Comparison of ENCODE assay signal across 28 cellular contexts in the genomic region with DNA sequence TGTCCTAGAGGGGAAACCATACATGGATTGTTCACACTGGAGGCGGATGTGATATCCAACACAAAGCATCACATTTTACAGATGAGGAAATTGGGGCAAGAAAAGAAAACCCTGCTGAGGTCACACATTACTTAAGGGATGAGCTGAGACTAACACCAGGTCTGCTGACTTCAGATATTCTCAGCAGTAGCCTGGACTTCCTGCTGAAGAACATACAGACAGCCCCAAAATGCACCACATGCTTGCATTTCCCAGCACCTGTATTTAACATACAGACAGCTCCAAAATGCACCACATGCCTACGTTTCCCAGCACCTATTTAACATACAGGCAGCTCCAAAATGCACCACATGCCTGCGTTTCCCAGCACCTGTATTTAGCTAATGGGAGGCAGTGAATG. TPM values are rescaled to one million over a fixed set of nuclear protein-coding genes. Genes with fewer than 3 reads are reported as not detected.
DNase-seq lines count a peak whose midpoint lies in the region; ATAC-seq and TF ChIP-seq lines count a peak whose summit lies in the region.
"Had no signal": no experiment of that assay in that cellular context is flagged by ENCODE, and none has a peak within 500 bp of the region (broad histone marks: within the 10 kb centered on the region; RNA-seq: fewer than 3 reads in every experiment).

No MANE protein-coding gene starts in this region.

- no peaks in the 10 kb centered on the region for H3K9me3 ChIP-seq in Loucy (ENCODE audit: insufficient read depth, low read depth, low read length)
- peaks cover 3% of the 10 kb centered on the region for H3K9me3 ChIP-seq in trophoblast cell (ENCODE audit: insufficient read depth, low read depth, low read length)
- H3K9me3 ChIP-seq: Caco-2, neutrophil, Peyer's patch, prostate gland, SJCRH30 had no signal

- H3K27ac ChIP-seq in trophoblast cell (ENCODE audit: low read depth, low read length), result no peak overlapping the region
- H3K27ac ChIP-seq: epithelial cell of prostate, neutrophil, prostate gland, SJCRH30 had no signal

- no peak overlapping the region for H4K8ac ChIP-seq in trophoblast cell (ENCODE audit: low read depth, low read length)

- TF ChIP-seq CTCF in Loucy (conservative IDR thresholded peaks at IDR 0.05; ENCODE audit: low read length), result no peak

- H3K23ac ChIP-seq in trophoblast cell (ENCODE audit: low read length), result no peak overlapping the region

- no peak overlapping the region for H2BK5ac ChIP-seq in trophoblast cell (ENCODE audit: low read depth, low read length, poor library complexity)

- no peak for ATAC-seq in GM19397 (IDR thresholded peaks at IDR 0.05; ENCODE audit: unreplicated experiment)

- no peak overlapping the region for H3K4me3 ChIP-seq in Loucy (ENCODE audit: low read length, poor library complexity, severe bottlenecking)
- peak overlapping the region; percentile 30 for H3K4me3 ChIP-seq in trophoblast cell (ENCODE audit: low read depth, low read length)
- H3K4me3 ChIP-seq: lung, Peyer's patch, prostate gland, SJCRH30 had no signal

- no peaks in the 10 kb centered on the region for H3K36me3 ChIP-seq in Loucy (ENCODE audit: insufficient read depth, low read length)
- H3K36me3 ChIP-seq in trophoblast cell (ENCODE audit: control insufficient read depth in 1 of 2, insufficient read depth in 2 of 2, low read length in 2 of 2), result no peaks in the 10 kb centered on the region
- H3K36me3 ChIP-seq: neutrophil, Peyer's patch, prostate gland, SJCRH30 had no signal

- H3K27me3 ChIP-seq in Loucy (ENCODE audit: insufficient read depth, low read length, poor library complexity, severe bottlenecking) (no peaks in the 10 kb centered on the region), trophoblast cell (ENCODE audit: insufficient read depth, low read length) (no peaks in the 10 kb centered on the region)
- H3K27me3 ChIP-seq: Peyer's patch had no signal

- no peak overlapping the region for H2BK120ac ChIP-seq in trophoblast cell (ENCODE audit: insufficient read depth, low read length, poor library complexity)

- no peak overlapping the region for H3K4ac ChIP-seq in trophoblast cell (ENCODE audit: low read depth, low read length)

- H3K27me3 Mint-ChIP-seq in activated T-cell treated with anti-CD3 and anti-CD28 coated beads, Interleukin-2, amount 50 U/mL, for 24 hours, result no peaks in the 10 kb centered on the region
- no peaks in the 10 kb centered on the region for H3K27me3 Mint-ChIP-seq in activated naive CD8-positive, alpha-beta T cell treated with anti-CD3 and anti-CD28 coated beads for 36 hours

- H3K18ac ChIP-seq in trophoblast cell (ENCODE audit: low read length), result no peak overlapping the region

- H2AK5ac ChIP-seq in trophoblast cell (ENCODE audit: low read length), result no peak overlapping the region

- H4K91ac ChIP-seq in trophoblast cell (ENCODE audit: low read depth, low read length), result no peak overlapping the region

- H3K79me2 ChIP-seq in Loucy (ENCODE audit: insufficient read depth, low read length) (no peaks in the 10 kb centered on the region), trophoblast cell (ENCODE audit: control insufficient read depth, insufficient read depth, low read length, poor library complexity) (no peaks in the 10 kb centered on the region)

- H3K14ac ChIP-seq in trophoblast cell (ENCODE audit: low read length), result no peak overlapping the region

- H3K9ac ChIP-seq in Loucy (ENCODE audit: low read depth, low read length, poor library complexity, severe bottlenecking), result no peak overlapping the region
- H3K9ac ChIP-seq in trophoblast cell (ENCODE audit: low read length), result no peak overlapping the region

- H3K4me3 Mint-ChIP-seq in activated T-cell treated with anti-CD3 and anti-CD28 coated beads, Interleukin-2, amount 50 U/mL, for 24 hours, result no peak overlapping the region
- H3K4me3 Mint-ChIP-seq in activated naive CD8-positive, alpha-beta T cell treated with anti-CD3 and anti-CD28 coated beads for 36 hours, result peak overlapping the region; percentile 20
- H3K4me3 Mint-ChIP-seq: B cell, type B pancreatic cell had no signal

- H2AFZ ChIP-seq in Loucy (ENCODE audit: low read length) (peak overlapping the region; percentile 52), trophoblast cell (ENCODE audit: insufficient read depth, low read length, poor library complexity) (no peak overlapping the region)

- H3K4me1 ChIP-seq in Loucy (ENCODE audit: insufficient read depth, low read length, poor library complexity, severe bottlenecking), result peaks cover 13% of the 10 kb centered on the region
- no peaks in the 10 kb centered on the region for H3K4me1 ChIP-seq in trophoblast cell (ENCODE audit: control insufficient read depth in 1 of 2, insufficient read depth in 2 of 2, low read length in 2 of 2)
- H3K4me1 ChIP-seq: Caco-2, prostate gland, SJCRH30 had no signal

- H3K27ac Mint-ChIP-seq in activated T-cell treated with anti-CD3 and anti-CD28 coated beads, Interleukin-2, amount 50 U/mL, for 24 hours, result peak overlapping the region; percentile 85
- H3K27ac Mint-ChIP-seq in activated naive CD8-positive, alpha-beta T cell treated with anti-CD3 and anti-CD28 coated beads for 36 hours, result peak overlapping the region; percentile 83
- H3K27ac Mint-ChIP-seq: B cell, type B pancreatic cell had no signal

- H3K4me1 Mint-ChIP-seq in activated T-cell treated with anti-CD3 and anti-CD28 coated beads, Interleukin-2, amount 50 U/mL, for 24 hours (ENCODE audit: low read depth), result peaks cover 92% of the 10 kb centered on the region
- peaks cover 87% of the 10 kb centered on the region for H3K4me1 Mint-ChIP-seq in activated naive CD8-positive, alpha-beta T cell treated with anti-CD3 and anti-CD28 coated beads for 36 hours

- no peaks in the 10 kb centered on the region for H3K9me3 Mint-ChIP-seq in activated T-cell treated with anti-CD3 and anti-CD28 coated beads, Interleukin-2, amount 50 U/mL, for 24 hours
- H3K9me3 Mint-ChIP-seq in activated naive CD8-positive, alpha-beta T cell treated with anti-CD3 and anti-CD28 coated beads for 36 hours, result peaks cover 7% of the 10 kb centered on the region
- H3K9me3 Mint-ChIP-seq: type B pancreatic cell had no signal

- H4K20me1 ChIP-seq in Loucy (ENCODE audit: insufficient read depth, low read length, poor library complexity, severe bottlenecking), result no peaks in the 10 kb centered on the region

- no peak overlapping the region for H4K12ac ChIP-seq in trophoblast cell (ENCODE audit: low read depth, low read length)

- no peaks in the 10 kb centered on the region for H3F3A ChIP-seq in Loucy (ENCODE audit: low read depth)

- no peak overlapping the region for H2BK12ac ChIP-seq in trophoblast cell (ENCODE audit: low read length)

- H3K4me2 ChIP-seq in Loucy (ENCODE audit: low read depth, low read length, poor library complexity, severe bottlenecking) (no peak overlapping the region), trophoblast cell (ENCODE audit: low read length) (no peak overlapping the region)

- intact Hi-C loops in head of caudate nucleus (cut with DNase I), result no loop called here

- WGBS in trophoblast cell (ENCODE audit: extremely low coverage, insufficient coverage, insufficient read length), result no CpG with 5 or more reads among the region's 3 CpGs

- no peaks in the 10 kb centered on the region for H3K79me1 ChIP-seq in trophoblast cell (ENCODE audit: low read length)

- H3K36me3 Mint-ChIP-seq in activated T-cell treated with anti-CD3 and anti-CD28 coated beads, Interleukin-2, amount 50 U/mL, for 24 hours (ENCODE audit: low read depth), result peaks cover 30% of the 10 kb centered on the region
- peaks cover 37% of the 10 kb centered on the region for H3K36me3 Mint-ChIP-seq in activated naive CD8-positive, alpha-beta T cell treated with anti-CD3 and anti-CD28 coated beads for 36 hours
- H3K36me3 Mint-ChIP-seq: type B pancreatic cell had no signal

- H3K9me2 ChIP-seq in Loucy (replicated peaks; ENCODE audit: low read depth, low read length), result no peaks in the 10 kb centered on the region

- no peak for DNase-seq in activated T-cell treated with anti-CD3 and anti-CD28 coated beads, Interleukin-2, amount 50 U/mL, for 24 hours
- DNase-seq in activated T-cell treated with anti-CD3 and anti-CD28 coated beads, Interleukin-2, amount 50 U/mL, for 48 hours, result no peak
- DNase-seq in activated naive CD8-positive, alpha-beta T cell treated with anti-CD3 and anti-CD28 coated beads for 36 hours, result no peak
- DNase-seq in trophoblast cell, result no peak
- DNase-seq in iPS-NIHi7 (ENCODE audit: extremely low spot score), result no peak
- no peak for DNase-seq in head of caudate nucleus
- DNase-seq: activated CD4-positive, CD25-positive, alpha-beta regulatory T cell treated with anti-CD3 and anti-CD28 coated beads, Interleukin-2, amount 50 U/mL, for 72 hours; activated gamma-delta T cell treated with Interleukin-2 at 50 U/mL for 16 hours; Caco-2; central memory CD4-positive, alpha-beta T cell; glutamatergic neuron; HCEC 1CT; Kasumi-1; NCI-H1694; NCI-H510A; Peyer's patch; SJCRH30 had no signal

RNA-seq across cellular contexts. Expression of a gene that starts 11.2 kb away (rescaled TPM):
- total RNA-seq in activated naive CD8-positive, alpha-beta T cell treated with anti-CD3 and anti-CD28 coated beads for 36 hours, result 10 to 100 TPM; 47.1 to 48.2 TPM
- polyA plus RNA-seq in trophoblast cell (2013), result not detected in 2 replicates
- total RNA-seq: Caco-2, SJCRH30 had no signal

RNA-seq across cellular contexts. Expression of a gene that starts 32.0 kb away (rescaled TPM):
- total RNA-seq in activated naive CD8-positive, alpha-beta T cell treated with anti-CD3 and anti-CD28 coated beads for 36 hours, result 1 to 10 TPM; 6.1 to 6.2 TPM
- polyA plus RNA-seq in trophoblast cell (2013), result not detected in 2 replicates
- total RNA-seq: A673, astrocyte, Caco-2, SJCRH30 had no signal

RNA-seq across cellular contexts. Expression of a gene that starts 51.8 kb away (rescaled TPM):
- not detected for total RNA-seq in activated naive CD8-positive, alpha-beta T cell treated with anti-CD3 and anti-CD28 coated beads for 36 hours
- polyA plus RNA-seq in trophoblast cell (2013), result 2.4 TPM in 2 replicates
- total RNA-seq: dermis microvascular lymphatic vessel endothelial cell, SJCRH30 had no signal

RNA-seq across cellular contexts. Expression of a gene that starts 52.2 kb away (rescaled TPM):
- total RNA-seq in activated naive CD8-positive, alpha-beta T cell treated with anti-CD3 and anti-CD28 coated beads for 36 hours, result not detected
- 1.7 and 1.8 TPM in 2 replicates for polyA plus RNA-seq in trophoblast cell (2013)
- total RNA-seq: astrocyte, B cell, dermis microvascular lymphatic vessel endothelial cell, SJCRH30 had no signal
